17 cellular contexts compared by ENCODE assay signal in genomic region chr2:23649819-23650218, GRCh38.
A peak's percentile ranks its signal among the peaks of the same experiment; 100 is the strongest.
DNase-seq lines count a peak whose midpoint lies in the region; ATAC-seq and TF ChIP-seq lines count a peak whose summit lies in the region.
"Had no signal": no experiment of that assay in that cellular context is flagged by ENCODE, and none has a peak within 500 bp of the region (broad histone marks: within the 10 kb centered on the region; RNA-seq: fewer than 3 reads in every experiment).

No MANE protein-coding gene starts in this region.

- no peak for TF ChIP-seq CTCF in BE2C (IDR thresholded peaks at IDR 0.05; ENCODE audit: low read depth, low read length)
- no peak for TF ChIP-seq CTCF in fibroblast of pulmonary artery (IDR thresholded peaks at IDR 0.05; ENCODE audit: low read length, missing control alignments)
- TF ChIP-seq CTCF in glutamatergic neuron (IDR thresholded peaks at IDR 0.05; ENCODE audit: partially characterized antibody, unreplicated experiment): no peak
- no peak for TF ChIP-seq CTCF in tibial nerve (IDR thresholded peaks at IDR 0.05)

- H3K4me3 ChIP-seq in BE2C (ENCODE audit: low read depth, low read length) (no peak overlapping the region), fibroblast of pulmonary artery (replicated peaks; ENCODE audit: low read depth, low read length) (no peak overlapping the region), tibial nerve (no peak overlapping the region)
- H3K4me3 ChIP-seq: Peyer's patch had no signal

- peaks cover 18% of the 10 kb centered on the region for H3K36me3 Mint-ChIP-seq in glutamatergic neuron (ENCODE audit: unreplicated experiment)

- ATAC-seq in HG03196 (IDR thresholded peaks at IDR 0.05; ENCODE audit: unreplicated experiment): no peak
- ATAC-seq: left lobe of liver had no signal

- H3K27me3 Mint-ChIP-seq in glutamatergic neuron (ENCODE audit: unreplicated experiment): no peaks in the 10 kb centered on the region
- H3K27me3 Mint-ChIP-seq: naive thymus-derived CD8-positive, alpha-beta T cell had no signal

- H3K27ac Mint-ChIP-seq in glutamatergic neuron (ENCODE audit: unreplicated experiment): no peak overlapping the region

- H3K27me3 ChIP-seq in BE2C: no peaks in the 10 kb centered on the region
- H3K27me3 ChIP-seq in tibial nerve: no peaks in the 10 kb centered on the region
- H3K27me3 ChIP-seq: Peyer's patch had no signal

- H3K4me3 Mint-ChIP-seq in glutamatergic neuron (ENCODE audit: unreplicated experiment): no peak overlapping the region
- H3K4me3 Mint-ChIP-seq: naive thymus-derived CD8-positive, alpha-beta T cell had no signal

- H3K9me3 Mint-ChIP-seq in glutamatergic neuron (ENCODE audit: unreplicated experiment): peaks cover 11% of the 10 kb centered on the region
- H3K9me3 Mint-ChIP-seq: naive thymus-derived CD8-positive, alpha-beta T cell had no signal

- WGBS in tibial nerve, 2 donors: 61 to 70% methylated on average over 4 to 7 of the region's 7 CpGs

- H3K9me3 ChIP-seq in BE2C: no peaks in the 10 kb centered on the region
- H3K9me3 ChIP-seq in tibial nerve: peaks cover 0 to 6% (median 0%) of the 10 kb centered on the region in 4 donors
- H3K9me3 ChIP-seq: Peyer's patch had no signal

- in situ Hi-C loops in SK-MEL-5 (cut with HindIII; ENCODE audit: low pct_unique_long_range_greater_than_20kb, low sequenced_read_pairs): no loop called here

- H3K4me1 ChIP-seq in BE2C (peaks cover 10% of the 10 kb centered on the region), tibial nerve (peaks cover 0 to 11% (median 0%) of the 10 kb centered on the region in 4 donors)
- H3K4me1 ChIP-seq: Peyer's patch had no signal

- no peak for TF ChIP-seq POLR2A in tibial nerve (IDR thresholded peaks at IDR 0.05)

- no peak for TF ChIP-seq EP300 in tibial nerve (IDR thresholded peaks at IDR 0.05)

- H3K4me1 Mint-ChIP-seq in glutamatergic neuron (ENCODE audit: low read depth, unreplicated experiment): peaks cover 25% of the 10 kb centered on the region

- DNase-seq in BE2C: peak; percentile 65
- DNase-seq in ELR (ENCODE audit: low read depth): peak; percentile 22
- peak; percentile 14 for DNase-seq in SK-MEL-5 (ENCODE audit: low read depth, low spot score)
- DNase-seq in fibroblast of pulmonary artery (ENCODE audit: low read depth): peak; percentile 28
- no peak for DNase-seq in glutamatergic neuron
- no peak for DNase-seq in tibial nerve (ENCODE audit: low spot score in 2 of 2)
- no peak for DNase-seq in globus pallidus (ENCODE audit: low spot score)
- DNase-seq: activated CD8-positive, alpha-beta memory T cell treated with anti-CD3 and anti-CD28 coated beads, Interleukin-2, amount 50 U/mL, for 4 hours; effector CD8-positive, alpha-beta T cell; foreskin melanocyte; NCI-H1092; NCI-H510A treated with DMSO at 0.1 percent for 48 hours; Peyer's patch; substantia nigra had no signal

- no peaks in the 10 kb centered on the region for H3K36me3 ChIP-seq in BE2C
- peaks cover 0 to 73% (median 0%) of the 10 kb centered on the region in 3 donors for H3K36me3 ChIP-seq in tibial nerve
- H3K36me3 ChIP-seq: Peyer's patch had no signal

- no peak overlapping the region for H3K27ac ChIP-seq in tibial nerve
- H3K27ac ChIP-seq: Peyer's patch had no signal

Comparison
In these comparisons a context has a peak if more than half of its experiments do, and no peak if none do; other contexts are left out.
1. DNase-seq: peak in BE2C (single experiment), ELR (single experiment), SK-MEL-5 (single experiment) and fibroblast of pulmonary artery (single experiment); none in glutamatergic neuron (single experiment), tibial nerve (0 of 2) and globus pallidus (single experiment).